ENCODE assay signal across 26 cellular contexts in genomic region chr1:220927442-220927841, GRCh38. TPM values are rescaled to one million over a fixed set of nuclear protein-coding genes. Genes with fewer than 3 reads are reported as not detected.
DNase-seq lines count a peak whose midpoint lies in the region; ATAC-seq and TF ChIP-seq lines count a peak whose summit lies in the region.
"Had no signal": no experiment of that assay in that cellular context is flagged by ENCODE, and none has a peak within 500 bp of the region (broad histone marks: within the 10 kb centered on the region; RNA-seq: fewer than 3 reads in every experiment).

No MANE protein-coding gene starts in this region.

- peaks cover 7% of the 10 kb centered on the region for H3K4me1 Mint-ChIP-seq in WTC11
- H3K4me1 Mint-ChIP-seq: activated CD8-positive, alpha-beta memory T cell treated with anti-CD3 and anti-CD28 coated beads, Interleukin-2, amount 10 ng/mL, durations not matched to agents 7 days and 5 days; activated naive CD4-positive, alpha-beta T cell treated with anti-CD3 and anti-CD28 coated beads, Interleukin-2, amount 10 ng/mL, durations not matched to agents 7 days and 5 days had no signal

- no peaks in the 10 kb centered on the region for H4K20me1 ChIP-seq in neural cell (ENCODE audit: insufficient read depth)

- no peaks in the 10 kb centered on the region for H3K27me3 Mint-ChIP-seq in WTC11 (ENCODE audit: low read depth)
- H3K27me3 Mint-ChIP-seq: activated naive CD4-positive, alpha-beta T cell treated with anti-CD3 and anti-CD28 coated beads, Interleukin-2, amount 10 ng/mL, durations not matched to agents 7 days and 5 days had no signal

- CTCF ChIA-PET in HEK293T (lab: Yijun Ruan, JAX): no interaction called here
- CTCF ChIA-PET in WTC11 (lab: Charles Lee): no interaction called here

- H3K9me3 Mint-ChIP-seq in WTC11: 0 out of 2 replicates have a peak, but pooled peaks cover 4% of the 10 kb centered on the region
- H3K9me3 Mint-ChIP-seq: activated naive CD4-positive, alpha-beta T cell treated with anti-CD3 and anti-CD28 coated beads, Interleukin-2, amount 10 ng/mL, durations not matched to agents 7 days and 5 days; activated T-cell treated with anti-CD3 and anti-CD28 coated beads, Interleukin-2, amount 50 U/mL, for 72 hours; CD8-positive, alpha-beta T cell had no signal

- H3K27ac ChIP-seq in neural cell (ENCODE audit: low read length): no peak overlapping the region
- H3K27ac ChIP-seq: KMS-11, prostate gland, sigmoid colon, thyroid gland had no signal

- POLR2A ChIA-PET in HEK293T (lab: Yijun Ruan, JAX) (no interaction called here), WTC11 (lab: Charles Lee) (no interaction called here)

- no peak overlapping the region for H3K4me2 ChIP-seq in neural cell (ENCODE audit: low read length)
- H3K4me2 ChIP-seq: KMS-11, SK-N-SH had no signal

- no peak overlapping the region for H3K27ac Mint-ChIP-seq in WTC11
- H3K27ac Mint-ChIP-seq: activated CD8-positive, alpha-beta memory T cell treated with anti-CD3 and anti-CD28 coated beads, Interleukin-2, amount 10 ng/mL, durations not matched to agents 7 days and 5 days; activated naive CD4-positive, alpha-beta T cell treated with anti-CD3 and anti-CD28 coated beads, Interleukin-2, amount 10 ng/mL, durations not matched to agents 7 days and 5 days; activated T-cell treated with anti-CD3 and anti-CD28 coated beads, Interleukin-2, amount 50 U/mL, for 72 hours; CD8-positive, alpha-beta T cell had no signal

- peak; percentile 24; the same call in 1 of the 2 replicates for ATAC-seq in WTC11
- ATAC-seq in left colon: no peak
- ATAC-seq: activated CD8-positive, alpha-beta memory T cell treated with anti-CD3 and anti-CD28 coated beads, Interleukin-2, amount 10 ng/mL, durations not matched to agents 7 days and 5 days; activated T-cell treated with anti-CD3 and anti-CD28 coated beads, Interleukin-2, amount 50 U/mL, for 72 hours; CD8-positive, alpha-beta T cell; stimulated activated naive CD8-positive, alpha-beta T cell treated with anti-CD3 and anti-CD28 coated beads, Interleukin-15, Interleukin-2, amounts not matched to agents 100 U/mL and 50 U/mL, for 24 hours had no signal

- no peak overlapping the region for H3K9ac ChIP-seq in neural cell (ENCODE audit: low read length)
- H3K9ac ChIP-seq: KMS-11, SK-N-SH had no signal

- DNase-seq in HEK293T (ENCODE audit: extremely low spot score): no peak
- DNase-seq in NCI-H187 treated with DMSO at 0.1 percent for 48 hours (lab: John Stamatoyannopoulos, UW): peak; percentile 30
- DNase-seq in WTC11 (ENCODE audit: low spot score): no peak
- no peak for DNase-seq in HK-2 (ENCODE audit: unreplicated experiment)
- no peak for DNase-seq in activated gamma-delta T cell (lab: John Stamatoyannopoulos, UW)
- DNase-seq in left colon: no peak
- DNase-seq: activated CD4-positive, alpha-beta T cell treated with anti-CD3 and anti-CD28 coated beads, Interleukin-2, amount 50 U/mL, for 1 hour; activated CD8-positive, alpha-beta memory T cell treated with anti-CD3 and anti-CD28 coated beads, Interleukin-2, amount 10 ng/mL, durations not matched to agents 7 days and 5 days; activated naive CD4-positive, alpha-beta T cell treated with anti-CD3 and anti-CD28 coated beads, Interleukin-2, amount 10 ng/mL, durations not matched to agents 7 days and 5 days; activated T-cell treated with anti-CD3 and anti-CD28 coated beads, Interleukin-2, amount 50 U/mL, for 72 hours; AML-193; amygdala; CD8-positive, alpha-beta T cell; DND-41; GOT3; kidney; NCI-H1092 treated with DMSO at 0.1 percent for 48 hours; sigmoid colon; SK-N-SH; stimulated activated naive CD8-positive, alpha-beta T cell treated with anti-CD3 and anti-CD28 coated beads, Interleukin-15, Interleukin-2, amounts not matched to agents 100 U/mL and 50 U/mL, for 24 hours; T-helper 2 cell; thyroid gland had no signal

- H3K79me2 ChIP-seq in neural cell (replicated peaks; ENCODE audit: insufficient read depth, low read length): no peaks in the 10 kb centered on the region

- H3K4me3 ChIP-seq in neural cell (ENCODE audit: low read length): no peak overlapping the region
- H3K4me3 ChIP-seq: lung, prostate gland, sigmoid colon, thyroid gland had no signal

- H3K36me3 Mint-ChIP-seq in WTC11: no peaks in the 10 kb centered on the region
- H3K36me3 Mint-ChIP-seq: activated CD8-positive, alpha-beta memory T cell treated with anti-CD3 and anti-CD28 coated beads, Interleukin-2, amount 10 ng/mL, durations not matched to agents 7 days and 5 days; activated naive CD4-positive, alpha-beta T cell treated with anti-CD3 and anti-CD28 coated beads, Interleukin-2, amount 10 ng/mL, durations not matched to agents 7 days and 5 days; CD8-positive, alpha-beta T cell had no signal

- no peaks in the 10 kb centered on the region for H3F3A ChIP-seq in neural cell (ENCODE audit: insufficient read depth, low read length, poor library complexity, severe bottlenecking)

- intact Hi-C loops in left colon (cut with DNase I, micrococcal nuclease): no loop called here

- H3K27me3 ChIP-seq in neural cell (ENCODE audit: insufficient read depth, low read depth, low read length): no peaks in the 10 kb centered on the region
- H3K27me3 ChIP-seq: sigmoid colon, thyroid gland had no signal

- no peaks in the 10 kb centered on the region for H3K9me3 ChIP-seq in neural cell (ENCODE audit: low read length)
- H3K9me3 ChIP-seq: prostate gland, sigmoid colon, SK-N-SH, thyroid gland had no signal

- TF ChIP-seq RAD21 in neural cell (conservative IDR thresholded peaks at IDR 0.05): no peak

- no peak overlapping the region for H2AFZ ChIP-seq in neural cell (ENCODE audit: low read depth, low read length)

- H3K4me3 Mint-ChIP-seq in WTC11: no peak overlapping the region
- H3K4me3 Mint-ChIP-seq: activated CD8-positive, alpha-beta memory T cell treated with anti-CD3 and anti-CD28 coated beads, Interleukin-2, amount 10 ng/mL, durations not matched to agents 7 days and 5 days; activated naive CD4-positive, alpha-beta T cell treated with anti-CD3 and anti-CD28 coated beads, Interleukin-2, amount 10 ng/mL, durations not matched to agents 7 days and 5 days; activated T-cell treated with anti-CD3 and anti-CD28 coated beads, Interleukin-2, amount 50 U/mL, for 72 hours; CD8-positive, alpha-beta T cell had no signal

- H3K9me2 ChIP-seq in neural cell (ENCODE audit: insufficient read depth, low read length): no peaks in the 10 kb centered on the region
- H3K9me2 ChIP-seq: SK-N-SH had no signal

- H3K36me3 ChIP-seq in neural cell (ENCODE audit: insufficient read depth, low read length): no peaks in the 10 kb centered on the region
- H3K36me3 ChIP-seq: prostate gland, sigmoid colon, thyroid gland had no signal

- no peak for TF ChIP-seq CTCF in WTC11 (IDR thresholded peaks at IDR 0.05)
- no peak for TF ChIP-seq CTCF in neural cell (IDR thresholded peaks at IDR 0.05; ENCODE audit: poor library complexity, severe bottlenecking)

- peak; percentile 1 for TF ChIP-seq EP300 in neural cell (conservative IDR thresholded peaks at IDR 0.05; ENCODE audit: poor library complexity, severe bottlenecking)

TF ChIP-seq in HEK293T, 16 proteins besides CTCF, POLR2A, EP300 and RAD21:
- TF ChIP-seq PKNOX1 (IDR thresholded peaks at IDR 0.05) (peak; percentile 58; the same call in 1 of the 2 replicates), BHLHE40 (IDR thresholded peaks at IDR 0.05; ENCODE audit: borderline replicate concordance) (no peak), FOXA1 (IDR thresholded peaks at IDR 0.05) (no peak), ARNT (IDR thresholded peaks at IDR 0.05) (no peak), L3MBTL2 (conservative IDR thresholded peaks at IDR 0.05) (no peak)
TF ChIP-seq in HEK293T: peak in this region for 1.

TF ChIP-seq in WTC11, 78 proteins besides CTCF, POLR2A, EP300 and RAD21:
- no peak for TF ChIP-seq RORB (CRISPR knock-in tag; IDR thresholded peaks at IDR 0.05)
- TF ChIP-seq, protein P1, sequence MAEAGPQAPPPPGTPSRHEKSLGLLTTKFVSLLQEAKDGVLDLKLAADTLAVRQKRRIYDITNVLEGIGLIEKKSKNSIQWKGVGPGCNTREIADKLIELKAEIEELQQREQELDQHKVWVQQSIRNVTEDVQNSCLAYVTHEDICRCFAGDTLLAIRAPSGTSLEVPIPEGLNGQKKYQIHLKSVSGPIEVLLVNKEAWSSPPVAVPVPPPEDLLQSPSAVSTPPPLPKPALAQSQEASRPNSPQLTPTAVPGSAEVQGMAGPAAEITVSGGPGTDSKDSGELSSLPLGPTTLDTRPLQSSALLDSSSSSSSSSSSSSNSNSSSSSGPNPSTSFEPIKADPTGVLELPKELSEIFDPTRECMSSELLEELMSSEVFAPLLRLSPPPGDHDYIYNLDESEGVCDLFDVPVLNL (CRISPR knock-in tag; IDR thresholded peaks at IDR 0.05; ENCODE audit: borderline replicate concordance, low read depth): no peak
- TF ChIP-seq, protein P2, sequence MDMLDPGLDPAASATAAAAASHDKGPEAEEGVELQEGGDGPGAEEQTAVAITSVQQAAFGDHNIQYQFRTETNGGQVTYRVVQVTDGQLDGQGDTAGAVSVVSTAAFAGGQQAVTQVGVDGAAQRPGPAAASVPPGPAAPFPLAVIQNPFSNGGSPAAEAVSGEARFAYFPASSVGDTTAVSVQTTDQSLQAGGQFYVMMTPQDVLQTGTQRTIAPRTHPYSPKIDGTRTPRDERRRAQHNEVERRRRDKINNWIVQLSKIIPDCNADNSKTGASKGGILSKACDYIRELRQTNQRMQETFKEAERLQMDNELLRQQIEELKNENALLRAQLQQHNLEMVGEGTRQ (CRISPR knock-in tag; IDR thresholded peaks at IDR 0.05): peak; percentile 48; the same call in 1 of the 2 replicates

TF ChIP-seq in neural cell, 6 proteins besides CTCF, POLR2A, EP300 and RAD21 (continues in another document):
- TF ChIP-seq SMC3 (conservative IDR thresholded peaks at IDR 0.05; ENCODE audit: poor library complexity): no peak
- TF ChIP-seq TAF1 (IDR thresholded peaks at IDR 0.05; ENCODE audit: low read depth): no peak

RNA-seq across cellular contexts. Expression of gene HLX, which starts 48.2 kb away (rescaled TPM):
- 0.30 to 0.53 TPM in 2 of 3 replicates, not detected in the other for total RNA-seq in WTC11 (2021)
- polyA plus RNA-seq in neural cell: 0.56 TPM in 1 of 2 replicates, not detected in the other
- not detected in 2 replicates for polyA minus RNA-seq in neural cell
- 10 to 100 TPM in 1 of 2 donors, 1 to 10 TPM in 1; 3.1 to 12.3 TPM for total RNA-seq in left colon
- total RNA-seq: CD8-positive, alpha-beta T cell had no signal
